ENCODE assay signal across 8 cellular contexts in genomic region chr18:55998071-55998522, GRCh38.
DNase-seq lines count a peak whose midpoint lies in the region; ATAC-seq and TF ChIP-seq lines count a peak whose summit lies in the region.

No MANE protein-coding gene starts in this region.

- peaks cover 30% of the 10 kb centered on the region for H3K4me1 ChIP-seq in osteoblast (ENCODE audit: insufficient read depth, low read length)

- ATAC-seq in HG03520 (IDR thresholded peaks at IDR 0.05; ENCODE audit: unreplicated experiment) = no peak
- ATAC-seq in GM19351 (IDR thresholded peaks at IDR 0.05; ENCODE audit: unreplicated experiment) = no peak

- no peaks in the 10 kb centered on the region for H3K36me3 ChIP-seq in osteoblast (ENCODE audit: insufficient read depth, low read length)

- peak overlapping the region; percentile 77 for H2AFZ ChIP-seq in osteoblast (ENCODE audit: low read length)

- H3K27me3 ChIP-seq in osteoblast (ENCODE audit: insufficient read depth, low read length) = no peaks in the 10 kb centered on the region

- peak; percentile 2 for DNase-seq in COLO829 (ENCODE audit: low spot score)
- peak; percentile 37 for DNase-seq in NCI-H524 treated with DMSO at 0.1 percent for 48 hours (lab: John Stamatoyannopoulos, UW)
- DNase-seq in fibroblast of mammary gland (ENCODE audit: low read depth) = peak; percentile 34
- DNase-seq in osteoblast (ENCODE audit: insufficient read length, low spot score, missing footprints) = peak; percentile 67
- no peak for DNase-seq in T-helper 1 cell
- DNase-seq in COR-L47 (lab: John Stamatoyannopoulos, UW) = no peak

- H3K27ac ChIP-seq in osteoblast (ENCODE audit: low read depth, low read length) = peak overlapping the region; percentile 37

- H4K20me1 ChIP-seq in osteoblast (ENCODE audit: insufficient read depth, low read length) = no peaks in the 10 kb centered on the region

- TF ChIP-seq CTCF in fibroblast of mammary gland (conservative IDR thresholded peaks at IDR 0.05; ENCODE audit: control insufficient read depth, insufficient read depth, low read depth, low read length) (no peak), osteoblast (IDR thresholded peaks at IDR 0.05; ENCODE audit: extremely low read depth, low read depth, low read length) (no peak)

- no peaks in the 10 kb centered on the region for H3K79me2 ChIP-seq in osteoblast (ENCODE audit: insufficient read depth, low read length)

- H3K4me2 ChIP-seq in osteoblast (ENCODE audit: insufficient read depth, low read length) = peak overlapping the region; percentile 61

- no peaks in the 10 kb centered on the region for H3K9me3 ChIP-seq in osteoblast (ENCODE audit: low read depth, low read length)

- H3K4me3 ChIP-seq in fibroblast of mammary gland (ENCODE audit: control insufficient read depth, low read depth, low read length) (no peak overlapping the region), osteoblast (ENCODE audit: insufficient read depth, low read length) (peak overlapping the region; percentile 54)

Comparison
In these comparisons a context has a peak if more than half of its experiments do, and no peak if none do; other contexts are left out.
1. DNase-seq: peak in COLO829 (single experiment), NCI-H524 treated with DMSO at 0.1 percent for 48 hours (single experiment), fibroblast of mammary gland (single experiment) and osteoblast (single experiment); none in T-helper 1 cell (0 of 5) and COR-L47 (single experiment).